ENCODE assay signal across 25 cellular contexts in genomic region chrX:7024850-7025249, GRCh38.
"Had no signal": no experiment of that assay in that cellular context is flagged by ENCODE, and none has a peak within 500 bp of the region (broad histone marks: within the 10 kb centered on the region; RNA-seq: fewer than 3 reads in every experiment).

No MANE protein-coding gene starts in this region.

- H3K9me3 ChIP-seq: esophagus squamous epithelium, right atrium auricular region, stomach, testis, tibial artery had no signal

- H3K9me3 Mint-ChIP-seq: immature natural killer cell; naive thymus-derived CD4-positive, alpha-beta T cell; nephron; neural progenitor cell; stimulated activated effector memory CD8-positive, alpha-beta T cell treated with anti-CD3 and anti-CD28 coated beads, Interleukin-12 subunit alpha, Interleukin-12 subunit beta, amount 100 ng/mL, for 72 hours; type B pancreatic cell had no signal

- H3K79me2 ChIP-seq: parathyroid adenoma had no signal

- H3K4me3 ChIP-seq: dorsolateral prefrontal cortex, esophagus squamous epithelium, lung, neural progenitor cell, right atrium auricular region, stomach, testis, tibial artery had no signal

- H3K27me3 Mint-ChIP-seq: naive thymus-derived CD4-positive, alpha-beta T cell; progenitor cell of endocrine pancreas; type B pancreatic cell had no signal

- H3K4me3 Mint-ChIP-seq: immature natural killer cell; naive thymus-derived CD4-positive, alpha-beta T cell; nephron; neural progenitor cell; stimulated activated effector memory CD8-positive, alpha-beta T cell treated with anti-CD3 and anti-CD28 coated beads, Interleukin-12 subunit alpha, Interleukin-12 subunit beta, amount 100 ng/mL, for 72 hours; type B pancreatic cell had no signal

- ATAC-seq: left lobe of liver; naive thymus-derived CD4-positive, alpha-beta T cell; sciatic nerve; stimulated activated effector memory CD8-positive, alpha-beta T cell treated with anti-CD3 and anti-CD28 coated beads, Interleukin-12 subunit alpha, Interleukin-12 subunit beta, amount 100 ng/mL, for 72 hours had no signal

- H3K27ac ChIP-seq: dorsolateral prefrontal cortex, esophagus squamous epithelium, neural progenitor cell, parathyroid adenoma, right atrium auricular region, stomach, testis, tibial artery had no signal

- H3K4me2 ChIP-seq: neural progenitor cell had no signal

- H3K36me3 Mint-ChIP-seq: neural progenitor cell; stimulated activated effector memory CD8-positive, alpha-beta T cell treated with anti-CD3 and anti-CD28 coated beads, Interleukin-12 subunit alpha, Interleukin-12 subunit beta, amount 100 ng/mL, for 72 hours; type B pancreatic cell had no signal

- H3K4me1 Mint-ChIP-seq: immature natural killer cell; naive thymus-derived CD4-positive, alpha-beta T cell; nephron; neural progenitor cell; stimulated activated effector memory CD8-positive, alpha-beta T cell treated with anti-CD3 and anti-CD28 coated beads, Interleukin-12 subunit alpha, Interleukin-12 subunit beta, amount 100 ng/mL, for 72 hours had no signal

- H3K36me3 ChIP-seq: esophagus squamous epithelium, neural progenitor cell, right atrium auricular region, stomach, tibial artery had no signal

- DNase-seq: dorsolateral prefrontal cortex; effector CD4-positive, alpha-beta T cell; esophagus squamous epithelium; hypothalamus; immature natural killer cell; kidney; mesendoderm; midbrain; naive thymus-derived CD4-positive, alpha-beta T cell; stimulated activated CD4-positive, alpha-beta T cell treated with anti-CD3 and anti-CD28 coated beads, Interleukin-2, amount 100 ng/mL, for 24 hours; stimulated activated CD4-positive, alpha-beta T cell treated with anti-CD3 and anti-CD28 coated beads, Interleukin-4, amount 100 ng/mL, for 24 hours; stimulated activated naive CD4-positive, alpha-beta T cell treated with Interleukin-2 at 50 U/mL for 16 hours; stomach; testis; tibial artery had no signal

- H2AFZ ChIP-seq: neural progenitor cell, parathyroid adenoma had no signal

- H3K27me3 ChIP-seq: esophagus squamous epithelium, neural progenitor cell, right atrium auricular region, stomach, testis, tibial artery had no signal

- H3K4me1 ChIP-seq: esophagus squamous epithelium, neural progenitor cell, parathyroid adenoma, right atrium auricular region, stomach, testis, tibial artery had no signal

- H3K9ac ChIP-seq: neural progenitor cell, parathyroid adenoma had no signal

- H3K27ac Mint-ChIP-seq: naive thymus-derived CD4-positive, alpha-beta T cell; nephron; neural progenitor cell; progenitor cell of endocrine pancreas; stimulated activated effector memory CD8-positive, alpha-beta T cell treated with anti-CD3 and anti-CD28 coated beads, Interleukin-12 subunit alpha, Interleukin-12 subunit beta, amount 100 ng/mL, for 72 hours; type B pancreatic cell had no signal
